In the genomic region with DNA sequence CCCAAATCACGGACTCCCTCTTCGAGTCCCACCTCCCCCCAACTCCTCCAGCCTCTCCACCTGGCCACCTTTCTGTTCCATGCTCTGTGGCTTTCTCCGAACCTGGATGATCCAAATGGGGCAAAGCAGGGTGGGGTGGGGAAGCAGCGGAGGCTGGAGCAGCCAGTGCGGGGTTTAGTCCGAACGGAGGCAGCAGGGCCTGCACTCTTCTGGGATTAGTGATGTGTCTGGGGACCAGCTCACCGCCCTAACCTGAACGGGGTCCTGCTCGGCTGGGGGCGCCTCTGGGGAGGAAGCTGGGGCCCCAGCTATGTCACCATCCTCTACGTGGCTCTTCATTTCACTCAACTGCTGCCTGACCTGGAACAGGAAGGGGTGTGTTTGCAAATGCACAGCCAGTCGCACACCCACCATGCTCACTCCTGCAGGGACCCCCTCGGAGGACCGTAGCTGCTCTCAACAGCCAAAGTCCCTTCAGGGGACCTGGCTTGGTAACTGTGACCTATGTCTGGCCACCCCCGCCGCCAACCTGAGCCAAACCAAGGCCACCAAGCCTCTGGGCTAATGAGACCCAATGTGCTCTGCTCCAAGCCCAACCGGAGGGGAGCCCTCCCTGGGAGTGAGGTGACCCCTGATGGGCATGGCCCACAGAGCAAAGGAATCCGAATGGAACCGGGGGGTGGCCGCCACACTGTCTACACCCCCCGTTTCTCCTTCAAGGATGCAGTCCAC, we compare ENCODE assay signal across 12 cellular contexts. TPM values are rescaled to one million over a fixed set of nuclear protein-coding genes. Genes with fewer than 3 reads are reported as not detected.
DNase-seq lines count a peak whose midpoint lies in the region; ATAC-seq and TF ChIP-seq lines count a peak whose summit lies in the region.
"Had no signal": no experiment of that assay in that cellular context is flagged by ENCODE, and none has a peak within 500 bp of the region (broad histone marks: within the 10 kb centered on the region; RNA-seq: fewer than 3 reads in every experiment).

No MANE protein-coding gene starts in this region.

- no TSS peak for BruUV-seq in PC-9 (replicated peaks; lab: Mats Ljungman, UMichigan)

- DNase-seq in CD4-positive, alpha-beta T cell = no peak
- DNase-seq in GM13977 (ENCODE audit: low spot score) (peak; percentile 8), ecto neural progenitor cell (ENCODE audit: low spot score) (peak; percentile 40), sciatic nerve (ENCODE audit: low spot score) (peak; percentile 60), NCI-H774 (lab: John Stamatoyannopoulos, UW) (no peak), PC-9 (no peak)
- DNase-seq: NCI-H187 treated with DMSO at 0.1 percent for 48 hours, NCI-H526 treated with DMSO at 0.1 percent for 48 hours had no signal

- H3K36me3 ChIP-seq in PC-9 (ENCODE audit: low read depth) = no peaks in the 10 kb centered on the region

- H3K79me2 ChIP-seq in PC-9 (ENCODE audit: low read depth) = no peaks in the 10 kb centered on the region

- no peaks in the 10 kb centered on the region for H3K9me2 ChIP-seq in PC-9 (ENCODE audit: insufficient read depth)

- intact Hi-C loops in CD4-positive, alpha-beta T cell (cut with DNase I, micrococcal nuclease) = loop anchor here (1.0 to 2.0 kb wide), 3 partner anchors 79 to 112 kb away; no protein-coding TSS in a partner anchor
- intact Hi-C loops in sciatic nerve (cut with DNase I) = loop anchor here (10.0 kb wide), 1 partner anchor 82 kb away; the partner anchor contains the start of gene BFSP1
- intact Hi-C loops in PC-9 (cut with micrococcal nuclease; ENCODE audit: unreplicated experiment) = loop anchor here (1.0 to 5.0 kb wide), 3 partner anchors 79 to 814 kb away; no protein-coding TSS in a partner anchor

- H3K27ac ChIP-seq in CD4-positive, alpha-beta T cell (ENCODE audit: low read depth, low read length) = peak overlapping the region; percentile 4
- no peak overlapping the region for H3K27ac ChIP-seq in PC-9

- POLR2A ChIA-PET in CD4-positive, alpha-beta T cell (lab: Charles Lee) = no interaction called here
- POLR2A ChIA-PET in PC-9 (lab: Charles Lee; ENCODE audit: unreplicated experiment) = no interaction called here

- ATAC-seq in CD4-positive, alpha-beta T cell (ENCODE audit: poor library complexity) = no peak
- ATAC-seq in sciatic nerve (no peak), GM19455 (IDR thresholded peaks at IDR 0.05; ENCODE audit: unreplicated experiment) (no peak)
- ATAC-seq: left colon had no signal

- H3K27ac Mint-ChIP-seq in CD4-positive, alpha-beta T cell = peak overlapping the region; percentile 30
- H3K27ac Mint-ChIP-seq: activated T-helper 17 cell treated with anti-CD3 and anti-CD28 coated beads, Interleukin-2, amount 50 U/mL, for 72 hours; GM23338 had no signal

- H3K36me3 Mint-ChIP-seq in CD4-positive, alpha-beta T cell (ENCODE audit: low read depth) = peaks cover 16% of the 10 kb centered on the region

- H2AFZ ChIP-seq in PC-9 = no peak overlapping the region
- H2AFZ ChIP-seq: GM23338 had no signal

- peaks cover 13% of the 10 kb centered on the region for H3K4me1 Mint-ChIP-seq in CD4-positive, alpha-beta T cell (ENCODE audit: low read depth)

- in situ Hi-C loops in GM13977 (cut with MboI; ENCODE audit: low pct_unique_long_range_greater_than_20kb, low sequenced_read_pairs, unreplicated experiment) = no loop called here

- H3K4me1 ChIP-seq in PC-9 (replicated peaks; ENCODE audit: insufficient read depth) = no peaks in the 10 kb centered on the region

- no peak overlapping the region for H3K4me3 ChIP-seq in PC-9
- H3K4me3 ChIP-seq: GM23338 had no signal

- no peaks in the 10 kb centered on the region; the same call in 1 of the 2 replicates for H4K20me1 ChIP-seq in PC-9 (ENCODE audit: insufficient read depth)

- CTCF ChIA-PET in CD4-positive, alpha-beta T cell (lab: Charles Lee) = interaction anchor here (0.7 kb wide), 1 partner anchor 65 kb away, joined by 3 read pairs; the partner anchor contains the start of gene RRBP1
- CTCF ChIA-PET in PC-9 (lab: Charles Lee) = no interaction called here

- no peaks in the 10 kb centered on the region for H3K9me3 ChIP-seq in CD4-positive, alpha-beta T cell (ENCODE audit: control insufficient read depth, low read length)
- H3K9me3 ChIP-seq in PC-9 (ENCODE audit: insufficient read depth, low read depth) = no peaks in the 10 kb centered on the region

- no peaks in the 10 kb centered on the region for H3F3A ChIP-seq in PC-9 (ENCODE audit: insufficient read depth, low read depth)

- H3K4me3 Mint-ChIP-seq in CD4-positive, alpha-beta T cell = no peak overlapping the region
- H3K4me3 Mint-ChIP-seq: activated T-helper 17 cell treated with anti-CD3 and anti-CD28 coated beads, Interleukin-2, amount 50 U/mL, for 72 hours; GM23338 had no signal

- no peak overlapping the region for H3K4me2 ChIP-seq in PC-9
- H3K4me2 ChIP-seq: GM23338 had no signal

- no peak for TF ChIP-seq CTCF in CD4-positive, alpha-beta T cell (IDR thresholded peaks at IDR 0.05)
- TF ChIP-seq CTCF in GM13977 (IDR thresholded peaks at IDR 0.05; ENCODE audit: extremely low read depth, insufficient read depth, missing control alignments) = no peak
- no peak for TF ChIP-seq CTCF in PC-9 (conservative IDR thresholded peaks at IDR 0.05)

- H3K27me3 Mint-ChIP-seq in CD4-positive, alpha-beta T cell = no peaks in the 10 kb centered on the region
- H3K27me3 Mint-ChIP-seq: activated T-helper 17 cell treated with anti-CD3 and anti-CD28 coated beads, Interleukin-2, amount 50 U/mL, for 72 hours had no signal

- no peaks in the 10 kb centered on the region for H3K9me3 Mint-ChIP-seq in CD4-positive, alpha-beta T cell
- H3K9me3 Mint-ChIP-seq: activated T-helper 17 cell treated with anti-CD3 and anti-CD28 coated beads, Interleukin-2, amount 50 U/mL, for 72 hours; GM23338 had no signal

- no peaks in the 10 kb centered on the region for H3K27me3 ChIP-seq in CD4-positive, alpha-beta T cell (ENCODE audit: control insufficient read depth, insufficient read depth, low read length)
- H3K27me3 ChIP-seq in PC-9 (ENCODE audit: insufficient read depth, low read depth) = no peaks in the 10 kb centered on the region

RNA-seq across cellular contexts. Expression of gene DSTN, which starts 46.8 kb away (rescaled TPM):
- 10 to 100 TPM; 36.0 to 38.9 TPM for total RNA-seq in CD4-positive, alpha-beta T cell
- 268 TPM for total RNA-seq in sciatic nerve
- 296 and 366 TPM in 2 replicates for total RNA-seq in PC-9 (2021)

Comparison
In these comparisons a context has a peak if more than half of its experiments do, and no peak if none do; other contexts are left out.
1. DNase-seq: peak in GM13977 (single experiment), ecto neural progenitor cell (single experiment) and sciatic nerve (single experiment); none in CD4-positive, alpha-beta T cell (0 of 10), NCI-H774 (single experiment) and PC-9 (0 of 2).